In genomic region chr6:132244744-132245143, GRCh38 we compare ENCODE assay signal across 28 cellular contexts.
"Had no signal": no experiment of that assay in that cellular context is flagged by ENCODE, and none has a peak within 500 bp of the region (broad histone marks: within the 10 kb centered on the region; RNA-seq: fewer than 3 reads in every experiment).

No MANE protein-coding gene starts in this region.

- H3K27ac Mint-ChIP-seq: dendritic cell treated with granulocyte-macrophage colony-stimulating factor and Interleukin-4, amounts not matched to agents 40 ng/mL and 50 ng/mL, for 4 days; effector memory CD8-positive, alpha-beta T cell; endodermal cell; mesothelial cell of epicardium had no signal

- H3K4me3 ChIP-seq: colonic mucosa, esophagus squamous epithelium, gastrocnemius medialis, heart right ventricle, left lung, lower lobe of right lung, mucosa of descending colon had no signal

- H3K27me3 ChIP-seq: colonic mucosa, esophagus squamous epithelium, gastrocnemius medialis, heart right ventricle, left lung had no signal

- H3K4me3 Mint-ChIP-seq: dendritic cell treated with granulocyte-macrophage colony-stimulating factor and Interleukin-4, amounts not matched to agents 40 ng/mL and 50 ng/mL, for 4 days; effector memory CD8-positive, alpha-beta T cell; endodermal cell; mesothelial cell of epicardium; naive B cell had no signal

- FAIRE-seq: endometrium, islet of Langerhans, keratinocyte had no signal

- H3K9me3 Mint-ChIP-seq: dendritic cell treated with granulocyte-macrophage colony-stimulating factor and Interleukin-4, amounts not matched to agents 40 ng/mL and 50 ng/mL, for 4 days; effector memory CD8-positive, alpha-beta T cell; endodermal cell; naive B cell had no signal

- H3K9me3 ChIP-seq: colonic mucosa, esophagus squamous epithelium, gastrocnemius medialis, heart right ventricle, left lung, lower lobe of right lung, mucosa of descending colon had no signal

- DNase-seq: colonic mucosa; cortex of kidney; effector CD8-positive, alpha-beta T cell; effector memory CD8-positive, alpha-beta T cell; endodermal cell; erythroblast; esophagus squamous epithelium; foreskin fibroblast; foreskin melanocyte; gastrocnemius medialis; glutamatergic neuron; head of caudate nucleus; heart right ventricle; hippocampal formation; left cardiac atrium; left lung; left ventricle myocardium superior; lower lobe of right lung; mesenchymal stem cell; mucosa of descending colon; naive B cell had no signal

- H3K4me1 Mint-ChIP-seq: endodermal cell had no signal

- H3K36me3 Mint-ChIP-seq: mesothelial cell of epicardium, naive B cell had no signal

- H3K36me3 ChIP-seq: colonic mucosa, esophagus squamous epithelium, gastrocnemius medialis, heart right ventricle, left lung, lower lobe of right lung had no signal

- ATAC-seq: effector memory CD8-positive, alpha-beta T cell; esophagus mucosa; gastrocnemius medialis; heart right ventricle; left cardiac atrium; left lung; left ventricle myocardium superior; lower lobe of right lung; mucosa of descending colon had no signal

- H3K27me3 Mint-ChIP-seq: dendritic cell treated with granulocyte-macrophage colony-stimulating factor and Interleukin-4, amounts not matched to agents 40 ng/mL and 50 ng/mL, for 4 days had no signal

- H3K27ac ChIP-seq: colonic mucosa, epithelial cell of prostate, esophagus squamous epithelium, gastrocnemius medialis, heart right ventricle, left lung, lower lobe of right lung had no signal

- H3K4me1 ChIP-seq: colonic mucosa, gastrocnemius medialis, heart right ventricle, left lung, lower lobe of right lung had no signal
